In the genomic region with DNA sequence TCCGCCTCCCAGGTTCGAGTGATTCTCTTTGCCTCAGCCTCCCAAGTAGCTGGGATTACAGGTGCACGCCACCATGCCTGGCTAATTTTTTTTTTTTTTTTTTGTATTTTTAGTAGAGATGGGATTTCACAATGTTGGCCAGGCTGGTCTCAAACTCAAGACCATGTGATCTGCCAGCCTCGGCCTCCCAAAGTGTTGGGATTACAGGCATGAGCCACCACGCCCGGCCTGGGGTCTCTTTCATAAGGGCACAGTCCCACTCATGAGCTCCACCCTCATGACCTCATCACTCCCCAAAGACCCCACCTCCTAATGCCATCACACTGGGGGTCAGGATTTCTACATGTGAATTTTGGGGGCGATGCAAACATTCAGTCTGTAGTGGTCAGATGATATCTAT, we compare ENCODE assay signal across 8 cellular contexts.
DNase-seq lines count a peak whose midpoint lies in the region; ATAC-seq and TF ChIP-seq lines count a peak whose summit lies in the region.
"Not testable (repeated sequence)": the region's sequence is repeated elsewhere in the genome, so short reads cannot be mapped to it uniquely, and the experiment has no call there.

No MANE protein-coding gene starts in this region.

- not testable (repeated sequence) for H3K4me3 ChIP-seq in OCI-LY3 (ENCODE audit: low read length); dorsolateral prefrontal cortex; skeletal muscle satellite cell (ENCODE audit: low read length)

- not testable (repeated sequence) for TF ChIP-seq CTCF in OCI-LY3 (IDR thresholded peaks at IDR 0.05; ENCODE audit: low read depth, low read length); brain (conservative IDR thresholded peaks at IDR 0.05); dorsolateral prefrontal cortex (IDR thresholded peaks at IDR 0.05 in 54 of 56, conservative IDR thresholded peaks at IDR 0.05 in 2 of 56; ENCODE audit: low read depth in 1 of 56, partially characterized antibody in 56 of 56); natural killer cell (IDR thresholded peaks at IDR 0.05)

- peak; percentile 42 for DNase-seq in activated CD8-positive, alpha-beta memory T cell treated with anti-CD3 and anti-CD28 coated beads for 24 hours
- not testable (repeated sequence) for DNase-seq in activated naive CD4-positive, alpha-beta T cell treated with anti-CD3 and anti-CD28 coated beads, Interleukin-2, amount 50 U/mL, for 72 hours (ENCODE audit: low spot score in 2 of 2); natural killer cell
- peak in 2 of 10 donors; percentile 10 to 28 for DNase-seq in dorsolateral prefrontal cortex

- H3K9me3 Mint-ChIP-seq in activated naive CD4-positive, alpha-beta T cell treated with anti-CD3 and anti-CD28 coated beads, Interleukin-2, amount 50 U/mL, for 72 hours; brain; natural killer cell: not testable (repeated sequence)

- not testable (repeated sequence) for H2AFZ ChIP-seq in OCI-LY3 (ENCODE audit: low read depth, low read length)

- H3K27ac ChIP-seq in OCI-LY3 (ENCODE audit: low read length): not testable (repeated sequence)
- H3K27ac ChIP-seq in dorsolateral prefrontal cortex: peak overlapping the region in 58 of 59 donors; percentile 72 to 99 (median 93)
- H3K27ac ChIP-seq in temporal lobe (ENCODE audit: low read depth, low read length): peak overlapping the region; percentile 96

- H3K4me2 ChIP-seq in OCI-LY3 (ENCODE audit: low read length) (peak overlapping the region; percentile 21), skeletal muscle satellite cell (ENCODE audit: low read length) (peak overlapping the region; percentile 4)

- intact Hi-C loops in dorsolateral prefrontal cortex (cut with DNase I); natural killer cell (cut with micrococcal nuclease): not testable (repeated sequence)

- H3K36me3 Mint-ChIP-seq in activated naive CD4-positive, alpha-beta T cell treated with anti-CD3 and anti-CD28 coated beads, Interleukin-2, amount 50 U/mL, for 72 hours; brain; natural killer cell: not testable (repeated sequence)

- H3K4me3 Mint-ChIP-seq in brain: peak overlapping the region in 3 of 5 experiments; percentile 30 to 66 (median 49)
- H3K4me3 Mint-ChIP-seq in natural killer cell: not testable (repeated sequence)

- H3K27ac Mint-ChIP-seq in activated naive CD4-positive, alpha-beta T cell treated with anti-CD3 and anti-CD28 coated beads, Interleukin-2, amount 50 U/mL, for 72 hours: peak overlapping the region; percentile 50 to 72
- peak overlapping the region; percentile 52 to 95 (median 88) for H3K27ac Mint-ChIP-seq in brain
- H3K27ac Mint-ChIP-seq in natural killer cell: peak overlapping the region; percentile 70 to 71

- H3K9ac ChIP-seq in OCI-LY3 (ENCODE audit: low read length); skeletal muscle satellite cell (ENCODE audit: low read depth, low read length): not testable (repeated sequence)

- not testable (repeated sequence) for ATAC-seq in activated naive CD4-positive, alpha-beta T cell treated with anti-CD3 and anti-CD28 coated beads, Interleukin-2, amount 50 U/mL, for 72 hours; natural killer cell

- H3K27me3 Mint-ChIP-seq in brain; natural killer cell (ENCODE audit: low read depth in 2 of 2): not testable (repeated sequence)

- H3K79me2 ChIP-seq in OCI-LY3 (ENCODE audit: low read length): not testable (repeated sequence)

- H3K4me1 ChIP-seq in OCI-LY3 (ENCODE audit: low read length): peaks cover 20% of the 10 kb centered on the region
- H3K4me1 ChIP-seq in skeletal muscle satellite cell (ENCODE audit: control insufficient read depth, insufficient read depth, low read length): peaks cover 26% of the 10 kb centered on the region

- not testable (repeated sequence) for H3K36me3 ChIP-seq in OCI-LY3 (replicated peaks; ENCODE audit: low read depth, low read length); skeletal muscle satellite cell (ENCODE audit: insufficient read depth, low read length)

- H3K4me1 Mint-ChIP-seq in brain: peaks cover 88% of the 10 kb centered on the region
- peaks cover 55 to 64% of the 10 kb centered on the region in 2 donors for H3K4me1 Mint-ChIP-seq in natural killer cell

- H3K27me3 ChIP-seq in OCI-LY3 (ENCODE audit: low read depth, low read length); dorsolateral prefrontal cortex; skeletal muscle satellite cell (ENCODE audit: control insufficient read depth, insufficient read depth, low read length): not testable (repeated sequence)

- H3K9me3 ChIP-seq in OCI-LY3 (ENCODE audit: insufficient read depth, low read length); skeletal muscle satellite cell (replicated peaks; ENCODE audit: low read length): not testable (repeated sequence)

- not testable (repeated sequence) for H4K20me1 ChIP-seq in OCI-LY3 (ENCODE audit: insufficient read depth, low read length)
